ENCODE assay signal across 8 cellular contexts in genomic region chr20:1895674-1896496, GRCh38. TPM values are rescaled to one million over a fixed set of nuclear protein-coding genes. Genes with fewer than 3 reads are reported as not detected.
A peak's percentile ranks its signal among the peaks of the same experiment; 100 is the strongest.
DNase-seq lines count a peak whose midpoint lies in the region; ATAC-seq, FAIRE-seq and TF ChIP-seq lines count a peak whose summit lies in the region.

No MANE protein-coding gene starts in this region.

- H3K4me2 ChIP-seq in astrocyte (ENCODE audit: low read length): peak overlapping the region; percentile 97

- H4K20me1 ChIP-seq in astrocyte (ENCODE audit: insufficient read depth, low read length): peaks cover 51% of the 10 kb centered on the region

- H3K27me3 ChIP-seq in astrocyte (ENCODE audit: insufficient read depth, low read length): no peaks in the 10 kb centered on the region

- H3K4me1 Mint-ChIP-seq in astrocyte (ENCODE audit: low read depth, unreplicated experiment): peaks cover 34% of the 10 kb centered on the region
- peaks cover 6% of the 10 kb centered on the region for H3K4me1 Mint-ChIP-seq in stimulated activated effector memory CD8-positive, alpha-beta T cell treated with anti-CD3 and anti-CD28 coated beads, Interleukin-12 subunit alpha, Interleukin-12 subunit beta, amount 100 ng/mL, for 72 hours

- H3K27ac ChIP-seq in astrocyte (ENCODE audit: low read depth, low read length): peak overlapping the region; percentile 51

- H2AFZ ChIP-seq in astrocyte (ENCODE audit: low read depth, low read length): peak overlapping the region; percentile 68

- peak overlapping the region; percentile 70 for H3K4me3 ChIP-seq in astrocyte (ENCODE audit: insufficient read depth, low read depth, low read length)

- no peaks in the 10 kb centered on the region for H3K36me3 ChIP-seq in astrocyte (ENCODE audit: insufficient read depth, low read length)

- peak overlapping the region; percentile 89 for H3K4me3 Mint-ChIP-seq in astrocyte (ENCODE audit: unreplicated experiment)
- H3K4me3 Mint-ChIP-seq in stimulated activated effector memory CD8-positive, alpha-beta T cell treated with anti-CD3 and anti-CD28 coated beads, Interleukin-12 subunit alpha, Interleukin-12 subunit beta, amount 100 ng/mL, for 72 hours: peak overlapping the region; percentile 51

- H3K79me2 ChIP-seq in astrocyte (ENCODE audit: insufficient read depth, low read length): peaks cover 49% of the 10 kb centered on the region

- peaks cover 2% of the 10 kb centered on the region for H3K9me3 Mint-ChIP-seq in astrocyte (ENCODE audit: unreplicated experiment)
- no peaks in the 10 kb centered on the region for H3K9me3 Mint-ChIP-seq in stimulated activated effector memory CD8-positive, alpha-beta T cell treated with anti-CD3 and anti-CD28 coated beads, Interleukin-12 subunit alpha, Interleukin-12 subunit beta, amount 100 ng/mL, for 72 hours

- peak overlapping the region; percentile 31 for H3K27ac Mint-ChIP-seq in astrocyte (ENCODE audit: unreplicated experiment)
- H3K27ac Mint-ChIP-seq in stimulated activated effector memory CD8-positive, alpha-beta T cell treated with anti-CD3 and anti-CD28 coated beads, Interleukin-12 subunit alpha, Interleukin-12 subunit beta, amount 100 ng/mL, for 72 hours: no peak overlapping the region

- no peaks in the 10 kb centered on the region for H3K9me3 ChIP-seq in astrocyte (ENCODE audit: insufficient read depth, low read depth, low read length)

- FAIRE-seq in astrocyte (lab: Jason Lieb, UNC): no peak

- peaks cover 2% of the 10 kb centered on the region for H3K27me3 Mint-ChIP-seq in astrocyte (ENCODE audit: low read depth, unreplicated experiment)

- no peak for ATAC-seq in stimulated activated effector memory CD8-positive, alpha-beta T cell treated with anti-CD3 and anti-CD28 coated beads, Interleukin-12 subunit alpha, Interleukin-12 subunit beta, amount 100 ng/mL, for 72 hours
- no peak for ATAC-seq in GM18511 (IDR thresholded peaks at IDR 0.05; ENCODE audit: unreplicated experiment)

- TF ChIP-seq CTCF in astrocyte (IDR thresholded peaks at IDR 0.05; ENCODE audit: insufficient read depth, low read depth, low read length): no peak

- peaks cover 2% of the 10 kb centered on the region for H3K36me3 Mint-ChIP-seq in astrocyte (ENCODE audit: low read depth, unreplicated experiment)
- no peaks in the 10 kb centered on the region for H3K36me3 Mint-ChIP-seq in stimulated activated effector memory CD8-positive, alpha-beta T cell treated with anti-CD3 and anti-CD28 coated beads, Interleukin-12 subunit alpha, Interleukin-12 subunit beta, amount 100 ng/mL, for 72 hours

- peaks cover 15% of the 10 kb centered on the region for H3K4me1 ChIP-seq in astrocyte (ENCODE audit: insufficient read depth, low read length)

- H3K9ac ChIP-seq in astrocyte (ENCODE audit: low read length): peak overlapping the region; percentile 87

- DNase-seq in SIG-M5 treated with dmso at 0.1 percent for 504 hours (lab: John Stamatoyannopoulos, UW; ENCODE audit: unreplicated experiment) (peak; percentile 67), SIG-M5 (lab: John Stamatoyannopoulos, UW) (no peak), astrocyte (ENCODE audit: low read depth) (no peak), iPS-NIHi7 (ENCODE audit: extremely low spot score) (peak; percentile 46), HUDEP-2 (lab: John Stamatoyannopoulos, UW; ENCODE audit: unreplicated experiment in 76 of 76) (no peak)
- DNase-seq in stimulated activated effector memory CD8-positive, alpha-beta T cell treated with anti-CD3 and anti-CD28 coated beads, Interleukin-12 subunit alpha, Interleukin-12 subunit beta, amount 100 ng/mL, for 72 hours (ENCODE audit: low spot score in 2 of 2): no peak
- DNase-seq in stimulated activated naive CD4-positive, alpha-beta T cell (lab: John Stamatoyannopoulos, UW): no peak

RNA-seq across cellular contexts. Expression of gene SIRPA, which starts 0.7 kb away (rescaled TPM):
- 35.5 and 52.4 TPM in 2 replicates for total RNA-seq in astrocyte

Comparison
In these comparisons a context has a peak if more than half of its experiments do, and no peak if none do; other contexts are left out.
1. DNase-seq: peak in SIG-M5 treated with dmso at 0.1 percent for 504 hours (single experiment) and iPS-NIHi7 (single experiment); none in SIG-M5 (single experiment), astrocyte (single experiment), stimulated activated effector memory CD8-positive, alpha-beta T cell treated with anti-CD3 and anti-CD28 coated beads, Interleukin-12 subunit alpha, Interleukin-12 subunit beta, amount 100 ng/mL, for 72 hours (0 of 2), HUDEP-2 (0 of 76) and stimulated activated naive CD4-positive, alpha-beta T cell (0 of 6).